1 cellular context compared by ENCODE assay signal in the genomic region with DNA sequence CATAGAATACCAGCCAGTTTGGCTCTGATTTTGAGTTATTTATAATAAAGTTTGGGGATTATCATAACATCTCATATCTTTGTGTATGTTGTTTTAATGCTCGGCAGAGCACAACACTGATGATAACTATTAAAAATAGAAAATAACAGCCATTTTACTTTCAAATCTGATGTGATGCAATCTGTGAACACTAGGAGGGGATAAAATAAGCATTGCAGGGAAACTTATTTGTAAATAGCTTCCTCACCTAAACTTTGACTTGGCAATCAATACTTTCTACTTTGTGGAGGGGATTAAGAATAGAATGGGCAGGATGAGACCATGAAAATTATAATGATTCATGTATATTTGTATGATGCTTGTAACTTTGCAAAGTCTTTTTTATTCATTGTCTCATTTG.
TF ChIP-seq lines count a peak whose summit lies in the region.

No MANE protein-coding gene starts in this region.

TF ChIP-seq in IMR-90, 13 proteins besides CTCF, POLR2A, EP300 and RAD21 (continued from another document):
- no peak for TF ChIP-seq MAFK (IDR thresholded peaks at IDR 0.05; ENCODE audit: low read depth, low read length)
